ENCODE assay signal across 8 cellular contexts in the genomic region with DNA sequence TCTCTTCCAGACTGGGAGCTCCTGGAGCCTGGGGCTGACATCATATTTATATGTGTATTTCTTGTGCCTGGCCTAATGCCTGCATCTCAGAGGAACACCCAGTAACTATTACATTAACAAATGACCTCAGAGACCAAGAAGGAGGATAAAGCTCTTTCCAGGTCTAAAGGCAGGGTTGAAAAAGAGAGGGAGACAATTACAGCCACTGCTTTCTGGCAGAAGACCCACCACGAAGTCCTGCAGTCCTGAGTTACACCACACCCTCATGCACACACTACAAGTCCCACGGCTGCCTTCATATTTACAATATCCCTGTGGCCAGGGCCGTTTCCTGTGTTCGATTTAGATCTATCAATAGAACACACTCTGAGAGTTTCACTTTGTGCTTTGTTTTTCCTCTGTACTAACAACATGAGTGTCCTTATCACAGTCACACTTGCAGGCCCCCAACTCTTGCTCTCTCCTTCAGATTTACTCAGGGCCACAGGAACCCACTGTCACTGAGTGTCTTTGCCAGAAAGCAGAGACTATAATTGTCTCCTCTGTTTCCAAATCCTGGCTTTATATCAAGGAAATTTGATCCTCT.
DNase-seq lines count a peak whose midpoint lies in the region; ATAC-seq, FAIRE-seq and TF ChIP-seq lines count a peak whose summit lies in the region.

No MANE protein-coding gene starts in this region.

- H3K4me2 ChIP-seq in endothelial cell of umbilical vein (ENCODE audit: insufficient read depth, low read length) = no peak overlapping the region

- no peaks in the 10 kb centered on the region for H3K79me2 ChIP-seq in endothelial cell of umbilical vein (ENCODE audit: control insufficient read depth, insufficient read depth, low read length)

- no peaks in the 10 kb centered on the region for H3K27me3 Mint-ChIP-seq in stimulated activated naive CD8-positive, alpha-beta T cell treated with anti-CD3 and anti-CD28 coated beads, Interleukin-15, Interleukin-2, amounts not matched to agents 100 ng/mL and 50 ng/mL, for 24 hours

- no TSS peak for BruUV-seq in endothelial cell of umbilical vein (replicated peaks; lab: Mats Ljungman, UMichigan)

- H3K27me3 ChIP-seq in endothelial cell of umbilical vein (ENCODE audit: control insufficient read depth in 2 of 2, insufficient read depth in 2 of 2, low read length in 2 of 2) = peaks cover 0 to 4% of the 10 kb centered on the region in 2 experiments

- intact Hi-C loops in endothelial cell of umbilical vein (cut with micrococcal nuclease) = no loop called here

- CTCF ChIA-PET in endothelial cell of umbilical vein (lab: Charles Lee) = no interaction called here

- no peak for DNase-seq in activated CD4-positive, CD25-positive, alpha-beta regulatory T cell treated with anti-CD3 and anti-CD28 coated beads, Interleukin-2, amount 50 U/mL, for 72 hours
- DNase-seq in NCI-H69 (lab: John Stamatoyannopoulos, UW) = peak; percentile 85
- peak; percentile 36 for DNase-seq in endothelial cell of umbilical vein (ENCODE audit: low read depth, low spot score)
- no peak for DNase-seq in KG1 (lab: John Stamatoyannopoulos, UW)
- DNase-seq in HuH-7 (ENCODE audit: low spot score) = no peak

- peak; percentile 67 for FAIRE-seq in endothelial cell of umbilical vein (lab: Jason Lieb, UNC)

- dilution Hi-C loops in endothelial cell of umbilical vein (cut with MboI; ENCODE audit: extremely low pct_ligation_motif_present, low sequenced_read_pairs) = no loop called here

- H3K9me3 Mint-ChIP-seq in stimulated activated naive CD8-positive, alpha-beta T cell treated with anti-CD3 and anti-CD28 coated beads, Interleukin-15, Interleukin-2, amounts not matched to agents 100 ng/mL and 50 ng/mL, for 24 hours = no peaks in the 10 kb centered on the region

- H3K36me3 Mint-ChIP-seq in stimulated activated naive CD8-positive, alpha-beta T cell treated with anti-CD3 and anti-CD28 coated beads, Interleukin-15, Interleukin-2, amounts not matched to agents 100 ng/mL and 50 ng/mL, for 24 hours (ENCODE audit: low read depth) = peaks cover 6% of the 10 kb centered on the region

- TF ChIP-seq POLR2A in endothelial cell of umbilical vein (IDR thresholded peaks at IDR 0.05; ENCODE audit: low read depth, low read length) = no peak

- H4K20me1 ChIP-seq in endothelial cell of umbilical vein (replicated peaks; ENCODE audit: control insufficient read depth, extremely low read depth, insufficient read depth, low read length) = no peaks in the 10 kb centered on the region

- H3K9me3 ChIP-seq in endothelial cell of umbilical vein (replicated peaks; ENCODE audit: control insufficient read depth, insufficient read depth, low read length) = no peaks in the 10 kb centered on the region

- H3K9me1 ChIP-seq in endothelial cell of umbilical vein (replicated peaks; ENCODE audit: control insufficient read depth, extremely low read depth, insufficient read depth, low read length) = no peaks in the 10 kb centered on the region

- no peak for TF ChIP-seq CTCF in endothelial cell of umbilical vein (IDR thresholded peaks at IDR 0.05; ENCODE audit: extremely low read depth in 1 of 2, insufficient read depth in 1 of 2, low read depth in 1 of 2, low read length in 2 of 2)

- H3K4me3 ChIP-seq in endothelial cell of umbilical vein (replicated peaks in 1 of 3; ENCODE audit: insufficient read depth in 1 of 3, low read depth in 1 of 3, low read length in 3 of 3) = no peak overlapping the region

- no peak overlapping the region for H3K9ac ChIP-seq in endothelial cell of umbilical vein (replicated peaks; ENCODE audit: extremely low read depth, insufficient read depth, low read length)

- peak overlapping the region; percentile 26 for H3K4me3 Mint-ChIP-seq in stimulated activated naive CD8-positive, alpha-beta T cell treated with anti-CD3 and anti-CD28 coated beads, Interleukin-15, Interleukin-2, amounts not matched to agents 100 ng/mL and 50 ng/mL, for 24 hours

- H3K27ac ChIP-seq in endothelial cell of umbilical vein (ENCODE audit: insufficient read depth, low read depth, low read length) = no peak overlapping the region

- peaks cover 56% of the 10 kb centered on the region for H3K4me1 Mint-ChIP-seq in stimulated activated naive CD8-positive, alpha-beta T cell treated with anti-CD3 and anti-CD28 coated beads, Interleukin-15, Interleukin-2, amounts not matched to agents 100 ng/mL and 50 ng/mL, for 24 hours (ENCODE audit: low read depth)

- ATAC-seq in activated CD4-positive, CD25-positive, alpha-beta regulatory T cell treated with anti-CD3 and anti-CD28 coated beads, Interleukin-2, amount 50 U/mL, for 24 hours = peak; percentile 79 to 84
- peak; percentile 89 for ATAC-seq in HG02884 (IDR thresholded peaks at IDR 0.05; ENCODE audit: unreplicated experiment)

- H3K36me3 ChIP-seq in endothelial cell of umbilical vein (ENCODE audit: control insufficient read depth in 2 of 2, extremely low read depth in 1 of 2, insufficient read depth in 2 of 2, low read length in 2 of 2) = no peaks in the 10 kb centered on the region

- H3K27ac Mint-ChIP-seq in stimulated activated naive CD8-positive, alpha-beta T cell treated with anti-CD3 and anti-CD28 coated beads, Interleukin-15, Interleukin-2, amounts not matched to agents 100 ng/mL and 50 ng/mL, for 24 hours = peak overlapping the region; percentile 93

- POLR2A ChIA-PET in endothelial cell of umbilical vein (lab: Charles Lee) = no interaction called here

- H2AFZ ChIP-seq in endothelial cell of umbilical vein (ENCODE audit: low read depth, low read length) = no peak overlapping the region

- no peaks in the 10 kb centered on the region for H3K4me1 ChIP-seq in endothelial cell of umbilical vein (ENCODE audit: control insufficient read depth, extremely low read depth, insufficient read depth, low read length)

TF ChIP-seq in endothelial cell of umbilical vein, 7 proteins besides CTCF, POLR2A, EP300 and RAD21:
- TF ChIP-seq FOS (IDR thresholded peaks at IDR 0.05; ENCODE audit: borderline replicate concordance, insufficient read depth, low read length) (no peak), MYC (IDR thresholded peaks at IDR 0.05; ENCODE audit: low read depth, low read length) (no peak), EZH2 (IDR thresholded peaks at IDR 0.05; ENCODE audit: borderline replicate concordance, low read depth, low read length, severe bottlenecking) (no peak), JUN (IDR thresholded peaks at IDR 0.05; ENCODE audit: borderline replicate concordance, insufficient read depth, insufficient read length, low read depth) (no peak), GATA2 (IDR thresholded peaks at IDR 0.05; ENCODE audit: insufficient read depth, insufficient read length, low read depth, low read length) (no peak), POLR2AphosphoS5 (IDR thresholded peaks at IDR 0.05; ENCODE audit: insufficient read depth, low read depth, low read length) (no peak)
- TF ChIP-seq, protein P1, sequence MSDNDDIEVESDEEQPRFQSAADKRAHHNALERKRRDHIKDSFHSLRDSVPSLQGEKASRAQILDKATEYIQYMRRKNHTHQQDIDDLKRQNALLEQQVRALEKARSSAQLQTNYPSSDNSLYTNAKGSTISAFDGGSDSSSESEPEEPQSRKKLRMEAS (IDR thresholded peaks at IDR 0.05; ENCODE audit: insufficient read depth, insufficient read length) = no peak

Comparison
In these comparisons a context has a peak if more than half of its experiments do, and no peak if none do; other contexts are left out.
1. DNase-seq: peak in NCI-H69 (single experiment) and endothelial cell of umbilical vein (single experiment); none in activated CD4-positive, CD25-positive, alpha-beta regulatory T cell treated with anti-CD3 and anti-CD28 coated beads, Interleukin-2, amount 50 U/mL, for 72 hours (single experiment), KG1 (single experiment) and HuH-7 (single experiment).